Comparison of ENCODE assay signal across 1 cellular context in the genomic region with DNA sequence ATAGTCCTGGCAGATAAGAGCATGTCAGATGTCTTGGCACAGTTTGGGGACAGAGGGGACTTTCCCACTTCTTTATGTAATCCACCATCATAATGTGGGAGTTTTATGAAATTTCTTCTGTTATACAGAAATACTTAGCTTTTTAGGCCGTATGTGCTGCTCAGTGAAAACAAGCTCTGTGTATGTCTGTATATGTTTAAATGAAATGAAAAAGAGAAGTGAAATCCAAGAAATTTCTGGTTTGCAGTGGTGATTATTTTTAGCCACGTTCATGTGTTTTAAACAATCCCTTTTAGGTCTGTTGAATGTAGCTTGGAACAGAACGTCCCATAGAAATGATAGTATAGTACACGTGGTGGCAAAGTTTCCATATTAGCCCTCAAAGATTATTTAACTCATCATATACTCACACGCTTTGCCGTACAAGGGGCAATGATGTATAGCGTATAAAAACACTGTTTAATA.
TF ChIP-seq lines count a peak whose summit lies in the region.

No MANE protein-coding gene starts in this region.

TF ChIP-seq in HepG2, 621 proteins besides CTCF, POLR2A, EP300 and RAD21 (continued from another document):
- TF ChIP-seq ZNF790 (CRISPR knock-in tag; IDR thresholded peaks at IDR 0.05; ENCODE audit: borderline replicate concordance) (no peak), HOXA5 (CRISPR knock-in tag; IDR thresholded peaks at IDR 0.05) (no peak), PHF20 (CRISPR knock-in tag; IDR thresholded peaks at IDR 0.05) (no peak), MIER3 (CRISPR knock-in tag; IDR thresholded peaks at IDR 0.05; ENCODE audit: borderline replicate concordance) (no peak), KDM2A (CRISPR knock-in tag; IDR thresholded peaks at IDR 0.05; ENCODE audit: borderline replicate concordance, low read depth) (no peak), RBM39 (IDR thresholded peaks at IDR 0.05; ENCODE audit: low read depth, low read length, poor library complexity, severe bottlenecking) (no peak)
- TF ChIP-seq, protein P1, sequence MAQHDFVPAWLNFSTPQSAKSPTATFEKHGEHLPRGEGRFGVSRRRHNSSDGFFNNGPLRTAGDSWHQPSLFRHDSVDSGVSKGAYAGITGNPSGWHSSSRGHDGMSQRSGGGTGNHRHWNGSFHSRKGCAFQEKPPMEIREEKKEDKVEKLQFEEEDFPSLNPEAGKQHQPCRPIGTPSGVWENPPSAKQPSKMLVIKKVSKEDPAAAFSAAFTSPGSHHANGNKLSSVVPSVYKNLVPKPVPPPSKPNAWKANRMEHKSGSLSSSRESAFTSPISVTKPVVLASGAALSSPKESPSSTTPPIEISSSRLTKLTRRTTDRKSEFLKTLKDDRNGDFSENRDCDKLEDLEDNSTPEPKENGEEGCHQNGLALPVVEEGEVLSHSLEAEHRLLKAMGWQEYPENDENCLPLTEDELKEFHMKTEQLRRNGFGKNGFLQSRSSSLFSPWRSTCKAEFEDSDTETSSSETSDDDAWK (CRISPR knock-in tag; IDR thresholded peaks at IDR 0.05) = no peak
- TF ChIP-seq, protein P2, sequence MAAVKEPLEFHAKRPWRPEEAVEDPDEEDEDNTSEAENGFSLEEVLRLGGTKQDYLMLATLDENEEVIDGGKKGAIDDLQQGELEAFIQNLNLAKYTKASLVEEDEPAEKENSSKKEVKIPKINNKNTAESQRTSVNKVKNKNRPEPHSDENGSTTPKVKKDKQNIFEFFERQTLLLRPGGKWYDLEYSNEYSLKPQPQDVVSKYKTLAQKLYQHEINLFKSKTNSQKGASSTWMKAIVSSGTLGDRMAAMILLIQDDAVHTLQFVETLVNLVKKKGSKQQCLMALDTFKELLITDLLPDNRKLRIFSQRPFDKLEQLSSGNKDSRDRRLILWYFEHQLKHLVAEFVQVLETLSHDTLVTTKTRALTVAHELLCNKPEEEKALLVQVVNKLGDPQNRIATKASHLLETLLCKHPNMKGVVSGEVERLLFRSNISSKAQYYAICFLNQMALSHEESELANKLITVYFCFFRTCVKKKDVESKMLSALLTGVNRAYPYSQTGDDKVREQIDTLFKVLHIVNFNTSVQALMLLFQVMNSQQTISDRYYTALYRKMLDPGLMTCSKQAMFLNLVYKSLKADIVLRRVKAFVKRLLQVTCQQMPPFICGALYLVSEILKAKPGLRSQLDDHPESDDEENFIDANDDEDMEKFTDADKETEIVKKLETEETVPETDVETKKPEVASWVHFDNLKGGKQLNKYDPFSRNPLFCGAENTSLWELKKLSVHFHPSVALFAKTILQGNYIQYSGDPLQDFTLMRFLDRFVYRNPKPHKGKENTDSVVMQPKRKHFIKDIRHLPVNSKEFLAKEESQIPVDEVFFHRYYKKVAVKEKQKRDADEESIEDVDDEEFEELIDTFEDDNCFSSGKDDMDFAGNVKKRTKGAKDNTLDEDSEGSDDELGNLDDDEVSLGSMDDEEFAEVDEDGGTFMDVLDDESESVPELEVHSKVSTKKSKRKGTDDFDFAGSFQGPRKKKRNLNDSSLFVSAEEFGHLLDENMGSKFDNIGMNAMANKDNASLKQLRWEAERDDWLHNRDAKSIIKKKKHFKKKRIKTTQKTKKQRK (IDR thresholded peaks at IDR 0.05; ENCODE audit: low read length) = no peak
